14 cellular contexts compared by ENCODE assay signal in the genomic region with DNA sequence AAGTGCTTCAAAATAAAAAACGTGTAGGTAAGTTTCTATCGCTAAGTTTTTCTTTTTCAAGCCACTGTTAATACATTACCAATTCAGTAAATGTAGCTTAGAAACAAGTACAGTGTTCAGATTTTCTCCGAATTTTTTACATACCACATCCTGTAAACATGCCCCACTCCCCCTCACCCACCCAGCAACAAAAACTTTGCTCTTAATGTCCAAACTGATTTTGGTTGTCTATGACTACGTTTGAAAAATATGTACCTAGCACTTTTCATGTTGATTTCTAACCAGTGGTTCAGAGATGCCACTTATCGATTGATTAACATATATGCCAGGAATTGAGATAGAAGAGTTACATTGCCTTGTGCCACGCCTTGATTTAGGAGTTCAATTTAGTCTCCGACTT. TPM values are rescaled to one million over a fixed set of nuclear protein-coding genes. Genes with fewer than 3 reads are reported as not detected.
DNase-seq lines count a peak whose midpoint lies in the region; ATAC-seq and TF ChIP-seq lines count a peak whose summit lies in the region.
"Had no signal": no experiment of that assay in that cellular context is flagged by ENCODE, and none has a peak within 500 bp of the region (broad histone marks: within the 10 kb centered on the region; RNA-seq: fewer than 3 reads in every experiment).

No MANE protein-coding gene starts in this region.

- H3K4me1 ChIP-seq in neutrophil (ENCODE audit: control insufficient read depth in 1 of 2, insufficient read depth in 1 of 2, low read depth in 1 of 2, low read length in 1 of 2): peaks cover 69 to 75% of the 10 kb centered on the region in 2 experiments
- H3K4me1 ChIP-seq: prostate gland had no signal

- TF ChIP-seq CTCF in epithelial cell of proximal tubule (conservative IDR thresholded peaks at IDR 0.05; ENCODE audit: low read depth, low read length) (no peak), neutrophil (IDR thresholded peaks at IDR 0.05) (no peak)

- no peaks in the 10 kb centered on the region for H3K9me3 ChIP-seq in neutrophil
- H3K9me3 ChIP-seq: gastroesophageal sphincter, prostate gland had no signal

- DNase-seq in epithelial cell of proximal tubule (ENCODE audit: low read depth) (no peak), NCI-H524 treated with DMSO at 0.1 percent for 48 hours (lab: John Stamatoyannopoulos, UW) (no peak), SW 1271 (lab: John Stamatoyannopoulos, UW) (no peak), NOMO-1 treated with dmso at 0.1 percent for 144 hours (lab: John Stamatoyannopoulos, UW; ENCODE audit: unreplicated experiment) (no peak), T-helper 9 cell (no peak)
- DNase-seq: CD8-positive, alpha-beta T cell; cortex of kidney; GOT3; MV-4-11 had no signal

- H3K27ac ChIP-seq in neutrophil: peak overlapping the region; percentile 94

- H3K27me3 ChIP-seq in neutrophil: no peaks in the 10 kb centered on the region

- ATAC-seq in GM18907 (IDR thresholded peaks at IDR 0.05; ENCODE audit: unreplicated experiment) (peak; percentile 39), HG02759 (IDR thresholded peaks at IDR 0.05; ENCODE audit: unreplicated experiment) (peak; percentile 26)
- ATAC-seq: CD8-positive, alpha-beta T cell had no signal

- peak overlapping the region; percentile 82 for H3K4me3 ChIP-seq in epithelial cell of proximal tubule (ENCODE audit: low read depth, low read length)
- H3K4me3 ChIP-seq in neutrophil (ENCODE audit: low read depth in 1 of 2, low read length in 1 of 2): peak overlapping the region; percentile 77 to 80

- H3K36me3 ChIP-seq in neutrophil: no peaks in the 10 kb centered on the region
- H3K36me3 ChIP-seq: gastroesophageal sphincter, prostate gland had no signal

RNA-seq across cellular contexts. Expression of gene LIN7A, which starts 0.7 kb away (rescaled TPM):
- 2.2 and 2.3 TPM in 2 replicates for total RNA-seq in epithelial cell of proximal tubule
- total RNA-seq: CD8-positive, alpha-beta T cell had no signal
